Comparison of ENCODE assay signal across 8 cellular contexts in the genomic region with DNA sequence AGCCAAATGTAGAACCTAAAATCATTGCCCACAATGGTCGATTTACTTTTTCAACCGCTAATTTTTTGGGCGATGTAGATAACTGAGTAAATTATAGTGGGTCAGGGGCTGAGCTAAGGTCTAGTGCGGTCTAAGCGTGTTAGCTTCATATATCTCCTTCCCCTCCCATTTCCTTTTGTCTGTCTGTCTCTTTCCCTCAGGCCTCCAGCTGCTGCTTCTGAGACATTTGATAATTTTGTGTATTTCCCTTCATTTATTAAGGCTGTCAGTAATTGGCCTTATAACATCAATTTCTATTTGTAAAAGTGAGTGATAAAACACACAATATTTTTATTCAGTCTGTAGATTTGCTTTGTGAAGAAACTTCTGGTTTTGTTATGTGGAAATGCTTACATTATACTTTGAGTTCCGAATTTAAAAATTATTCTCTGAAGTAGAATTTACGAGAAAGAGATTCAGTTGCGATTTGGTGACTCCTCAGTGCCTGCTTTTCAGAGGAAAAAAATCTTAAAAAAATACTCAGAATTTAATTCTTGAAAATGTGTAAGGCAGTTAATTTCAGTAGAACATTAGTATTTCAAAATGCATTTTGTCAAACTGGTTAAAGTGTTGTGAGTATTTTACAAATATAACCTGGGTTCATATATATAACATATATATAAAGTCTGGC. TPM values are rescaled to one million over a fixed set of nuclear protein-coding genes. Genes with fewer than 3 reads are reported as not detected.
DNase-seq lines count a peak whose midpoint lies in the region; ATAC-seq and TF ChIP-seq lines count a peak whose summit lies in the region.

No MANE protein-coding gene starts in this region.

- TF ChIP-seq CTCF in RWPE2 (IDR thresholded peaks at IDR 0.05; ENCODE audit: poor library complexity, severe bottlenecking), result no peak
- TF ChIP-seq CTCF in fibroblast of pulmonary artery (IDR thresholded peaks at IDR 0.05; ENCODE audit: low read length, missing control alignments), result no peak
- no peak for TF ChIP-seq CTCF in spleen (IDR thresholded peaks at IDR 0.05 in 8 of 11, conservative IDR thresholded peaks at IDR 0.05 in 3 of 11)

- H3K27ac ChIP-seq in RWPE2 (ENCODE audit: poor library complexity, severe bottlenecking) (no peak overlapping the region), spleen (peak overlapping the region in 7 of 8 donors; percentile 88 to 99 (median 93))

- DNase-seq in NCI-H2171 treated with DMSO at 0.1 percent for 48 hours (lab: John Stamatoyannopoulos, UW) (peak; percentile 1), NCI-H2171 (lab: John Stamatoyannopoulos, UW) (no peak), RWPE2 (ENCODE audit: low spot score) (no peak), fibroblast of pulmonary artery (ENCODE audit: low read depth) (no peak), spleen (no peak), amygdala (lab: John Stamatoyannopoulos, UW) (no peak), AG08396 (ENCODE audit: low spot score) (no peak)
- no peak for DNase-seq in activated CD4-positive, alpha-beta T cell treated with anti-CD3 and anti-CD28 coated beads for 4 hours

- no peak for ATAC-seq in RWPE2 (ENCODE audit: low read depth)

- peaks cover 14% of the 10 kb centered on the region for H3K4me1 ChIP-seq in RWPE2 (ENCODE audit: insufficient read depth, poor library complexity, severe bottlenecking)
- H3K4me1 ChIP-seq in spleen, result peaks cover 7 to 69% (median 26%) of the 10 kb centered on the region in 6 donors

- WGBS in spleen, 5 donors, result 27 to 39% (median 36%) methylated on average over 8 of the region's 8 CpGs

- H3K36me3 ChIP-seq in RWPE2 (ENCODE audit: low read depth), result no peaks in the 10 kb centered on the region
- H3K36me3 ChIP-seq in spleen, result no peaks in the 10 kb centered on the region

- H3K4me3 ChIP-seq in RWPE2 (ENCODE audit: severe bottlenecking) (peak overlapping the region; percentile 56), fibroblast of pulmonary artery (replicated peaks; ENCODE audit: low read depth, low read length) (peak overlapping the region; percentile 53), spleen (peak overlapping the region; percentile 70 to 98 (median 92))

- no peaks in the 10 kb centered on the region for H3K9me3 ChIP-seq in RWPE2 (ENCODE audit: severe bottlenecking)
- no peaks in the 10 kb centered on the region for H3K9me3 ChIP-seq in spleen

- H3K27me3 ChIP-seq in RWPE2 (ENCODE audit: insufficient read depth, poor library complexity, severe bottlenecking) (peaks cover 5% of the 10 kb centered on the region), spleen (replicated peaks in 1 of 7) (no peaks in the 10 kb centered on the region)

- no peak for TF ChIP-seq POLR2A in spleen (IDR thresholded peaks at IDR 0.05)

- intact Hi-C loops in spleen (cut with DNase I; ENCODE audit: low total_unique reads), result no loop called here

RNA-seq across cellular contexts. Expression of a gene that starts 1.4 kb away (rescaled TPM):
- total RNA-seq in spleen, result 10 to 100 TPM in 2 of 7 donors, 1 to 10 TPM in 5; 6.7 to 19.8 (median 9.2) TPM
- polyA plus RNA-seq in spleen, result 1 to 10 TPM; 1.2 to 2.4 (median 1.4) TPM
